1 cellular context compared by ENCODE assay signal in the genomic region with DNA sequence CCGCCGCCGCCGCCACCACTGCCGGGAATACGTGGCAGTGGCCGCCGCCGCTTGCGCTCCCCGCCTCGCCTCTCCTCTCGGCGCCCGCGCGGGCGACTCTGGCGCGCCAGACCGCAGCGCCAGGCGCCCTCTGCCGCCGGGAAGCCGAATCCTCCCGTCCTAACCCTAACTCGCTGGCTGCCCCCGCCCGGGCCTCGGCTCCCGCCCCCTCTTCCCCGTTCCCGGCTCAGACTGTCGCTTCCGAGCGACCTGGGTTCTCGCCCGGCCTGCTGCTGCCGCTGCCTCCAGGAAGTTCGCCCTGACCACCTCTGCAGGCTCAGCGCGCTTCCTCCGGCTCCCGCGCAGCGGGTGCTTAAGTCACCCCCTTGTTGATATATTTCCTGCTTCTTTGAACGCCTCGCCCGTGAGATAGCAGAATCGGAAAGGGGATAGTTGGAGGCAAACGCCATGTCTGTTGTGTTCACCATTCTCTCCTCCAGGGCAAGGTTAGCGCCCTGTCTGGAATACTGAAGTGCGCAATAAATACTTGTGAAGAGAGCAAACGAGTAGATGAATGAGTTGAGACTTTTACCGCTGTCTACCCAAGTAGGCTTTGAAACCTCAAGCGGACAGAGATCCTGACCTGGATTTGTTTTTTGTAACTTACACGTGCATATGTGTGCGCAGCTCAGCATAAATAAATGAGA.
A peak's percentile ranks its signal among the peaks of the same experiment; 100 is the strongest.
TF ChIP-seq lines count a peak whose summit lies in the region.

A gene with protein sequence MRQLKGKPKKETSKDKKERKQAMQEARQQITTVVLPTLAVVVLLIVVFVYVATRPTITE (minus strand): TSS at position 100 of the 686 bp plus-strand sequence. CDS start 64,202 bp downstream, outside the sequence.

TF ChIP-seq in K562, 482 proteins besides CTCF, POLR2A, EP300 and RAD21 (continued from another document and continues in another):
- TF ChIP-seq, protein P1, sequence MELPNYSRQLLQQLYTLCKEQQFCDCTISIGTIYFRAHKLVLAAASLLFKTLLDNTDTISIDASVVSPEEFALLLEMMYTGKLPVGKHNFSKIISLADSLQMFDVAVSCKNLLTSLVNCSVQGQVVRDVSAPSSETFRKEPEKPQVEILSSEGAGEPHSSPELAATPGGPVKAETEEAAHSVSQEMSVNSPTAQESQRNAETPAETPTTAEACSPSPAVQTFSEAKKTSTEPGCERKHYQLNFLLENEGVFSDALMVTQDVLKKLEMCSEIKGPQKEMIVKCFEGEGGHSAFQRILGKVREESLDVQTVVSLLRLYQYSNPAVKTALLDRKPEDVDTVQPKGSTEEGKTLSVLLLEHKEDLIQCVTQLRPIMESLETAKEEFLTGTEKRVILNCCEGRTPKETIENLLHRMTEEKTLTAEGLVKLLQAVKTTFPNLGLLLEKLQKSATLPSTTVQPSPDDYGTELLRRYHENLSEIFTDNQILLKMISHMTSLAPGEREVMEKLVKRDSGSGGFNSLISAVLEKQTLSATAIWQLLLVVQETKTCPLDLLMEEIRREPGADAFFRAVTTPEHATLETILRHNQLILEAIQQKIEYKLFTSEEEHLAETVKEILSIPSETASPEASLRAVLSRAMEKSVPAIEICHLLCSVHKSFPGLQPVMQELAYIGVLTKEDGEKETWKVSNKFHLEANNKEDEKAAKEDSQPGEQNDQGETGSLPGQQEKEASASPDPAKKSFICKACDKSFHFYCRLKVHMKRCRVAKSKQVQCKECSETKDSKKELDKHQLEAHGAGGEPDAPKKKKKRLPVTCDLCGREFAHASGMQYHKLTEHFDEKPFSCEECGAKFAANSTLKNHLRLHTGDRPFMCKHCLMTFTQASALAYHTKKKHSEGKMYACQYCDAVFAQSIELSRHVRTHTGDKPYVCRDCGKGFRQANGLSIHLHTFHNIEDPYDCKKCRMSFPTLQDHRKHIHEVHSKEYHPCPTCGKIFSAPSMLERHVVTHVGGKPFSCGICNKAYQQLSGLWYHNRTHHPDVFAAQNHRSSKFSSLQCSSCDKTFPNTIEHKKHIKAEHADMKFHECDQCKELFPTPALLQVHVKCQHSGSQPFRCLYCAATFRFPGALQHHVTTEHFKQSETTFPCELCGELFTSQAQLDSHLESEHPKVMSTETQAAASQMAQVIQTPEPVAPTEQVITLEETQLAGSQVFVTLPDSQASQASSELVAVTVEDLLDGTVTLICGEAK (IDR thresholded peaks at IDR 0.05) = peak; percentile 62
- TF ChIP-seq, protein P1 (CRISPR knock-in tag; IDR thresholded peaks at IDR 0.05) = no peak
- TF ChIP-seq ZNF280B (CRISPR knock-in tag; IDR thresholded peaks at IDR 0.05) (no peak), PCBP2 (IDR thresholded peaks at IDR 0.05; ENCODE audit: low read depth, low read length, poor library complexity, severe bottlenecking) (no peak), ZEB2 (IDR thresholded peaks at IDR 0.05) (peak; percentile 30; the same call in 1 of the 2 replicates), ZNF551 (CRISPR knock-in tag; IDR thresholded peaks at IDR 0.05) (no peak), DEAF1 (CRISPR knock-in tag; IDR thresholded peaks at IDR 0.05) (peak; percentile 35), ZNF212 (CRISPR knock-in tag; IDR thresholded peaks at IDR 0.05) (0 out of 2 replicates have a peak, but pooled peaks have one; percentile 64), HMGN3 (IDR thresholded peaks at IDR 0.05; ENCODE audit: borderline replicate concordance, extremely low read depth, insufficient read length, low read depth, low read length) (peak; percentile 79), PTTG1 (tag; IDR thresholded peaks at IDR 0.05; ENCODE audit: low read depth) (no peak), EP400 (IDR thresholded peaks at IDR 0.05) (peak; percentile 35; the same call in 1 of the 2 replicates), ARID2 (IDR thresholded peaks at IDR 0.05) (no peak), ZBTB2 (IDR thresholded peaks at IDR 0.05) (0 out of 2 replicates have a peak, but pooled peaks have one; percentile 49), MED1 (CRISPR knock-in tag; IDR thresholded peaks at IDR 0.05; ENCODE audit: borderline replicate concordance) (no peak), USF1 (CRISPR knock-in tag; IDR thresholded peaks at IDR 0.05) (no peak), MIER1 (IDR thresholded peaks at IDR 0.05; ENCODE audit: low read depth) (no peak), MEIS2 (IDR thresholded peaks at IDR 0.05; ENCODE audit: partially characterized antibody) (no peak), STAT5B (CRISPR knock-in tag; IDR thresholded peaks at IDR 0.05) (no peak), IRF2 (CRISPR knock-in tag; IDR thresholded peaks at IDR 0.05) (no peak), TCF15 (CRISPR knock-in tag; IDR thresholded peaks at IDR 0.05) (no peak), RBM15 (IDR thresholded peaks at IDR 0.05; ENCODE audit: insufficient read depth, low read length) (no peak), ZNF584 (CRISPR knock-in tag; IDR thresholded peaks at IDR 0.05; ENCODE audit: low read depth) (no peak), BCOR (IDR thresholded peaks at IDR 0.05) (peak; percentile 97), KDM4B (IDR thresholded peaks at IDR 0.05; ENCODE audit: borderline replicate concordance in 2 of 2, low read depth in 1 of 2) (0 out of 4 replicates have a peak, but pooled peaks of 1 of the 2 experiments have one; percentile 21), POLR2AphosphoS5 (IDR thresholded peaks at IDR 0.05; ENCODE audit: control insufficient read depth, insufficient read depth, low read depth, low read length) (no peak), HDGF (IDR thresholded peaks at IDR 0.05) (no peak), ZZZ3 (IDR thresholded peaks at IDR 0.05) (no peak), HDAC8 (tag; IDR thresholded peaks at IDR 0.05) (peak; percentile 45; the same call in 1 of the 2 replicates), RBFOX2 (IDR thresholded peaks at IDR 0.05; ENCODE audit: low read depth, low read length) (peak; percentile 75)
- TF ChIP-seq, protein P2, sequence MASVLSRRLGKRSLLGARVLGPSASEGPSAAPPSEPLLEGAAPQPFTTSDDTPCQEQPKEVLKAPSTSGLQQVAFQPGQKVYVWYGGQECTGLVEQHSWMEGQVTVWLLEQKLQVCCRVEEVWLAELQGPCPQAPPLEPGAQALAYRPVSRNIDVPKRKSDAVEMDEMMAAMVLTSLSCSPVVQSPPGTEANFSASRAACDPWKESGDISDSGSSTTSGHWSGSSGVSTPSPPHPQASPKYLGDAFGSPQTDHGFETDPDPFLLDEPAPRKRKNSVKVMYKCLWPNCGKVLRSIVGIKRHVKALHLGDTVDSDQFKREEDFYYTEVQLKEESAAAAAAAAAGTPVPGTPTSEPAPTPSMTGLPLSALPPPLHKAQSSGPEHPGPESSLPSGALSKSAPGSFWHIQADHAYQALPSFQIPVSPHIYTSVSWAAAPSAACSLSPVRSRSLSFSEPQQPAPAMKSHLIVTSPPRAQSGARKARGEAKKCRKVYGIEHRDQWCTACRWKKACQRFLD (CRISPR knock-in tag; IDR thresholded peaks at IDR 0.05) = no peak; the same call in 1 of the 2 replicates
- TF ChIP-seq, protein P3, sequence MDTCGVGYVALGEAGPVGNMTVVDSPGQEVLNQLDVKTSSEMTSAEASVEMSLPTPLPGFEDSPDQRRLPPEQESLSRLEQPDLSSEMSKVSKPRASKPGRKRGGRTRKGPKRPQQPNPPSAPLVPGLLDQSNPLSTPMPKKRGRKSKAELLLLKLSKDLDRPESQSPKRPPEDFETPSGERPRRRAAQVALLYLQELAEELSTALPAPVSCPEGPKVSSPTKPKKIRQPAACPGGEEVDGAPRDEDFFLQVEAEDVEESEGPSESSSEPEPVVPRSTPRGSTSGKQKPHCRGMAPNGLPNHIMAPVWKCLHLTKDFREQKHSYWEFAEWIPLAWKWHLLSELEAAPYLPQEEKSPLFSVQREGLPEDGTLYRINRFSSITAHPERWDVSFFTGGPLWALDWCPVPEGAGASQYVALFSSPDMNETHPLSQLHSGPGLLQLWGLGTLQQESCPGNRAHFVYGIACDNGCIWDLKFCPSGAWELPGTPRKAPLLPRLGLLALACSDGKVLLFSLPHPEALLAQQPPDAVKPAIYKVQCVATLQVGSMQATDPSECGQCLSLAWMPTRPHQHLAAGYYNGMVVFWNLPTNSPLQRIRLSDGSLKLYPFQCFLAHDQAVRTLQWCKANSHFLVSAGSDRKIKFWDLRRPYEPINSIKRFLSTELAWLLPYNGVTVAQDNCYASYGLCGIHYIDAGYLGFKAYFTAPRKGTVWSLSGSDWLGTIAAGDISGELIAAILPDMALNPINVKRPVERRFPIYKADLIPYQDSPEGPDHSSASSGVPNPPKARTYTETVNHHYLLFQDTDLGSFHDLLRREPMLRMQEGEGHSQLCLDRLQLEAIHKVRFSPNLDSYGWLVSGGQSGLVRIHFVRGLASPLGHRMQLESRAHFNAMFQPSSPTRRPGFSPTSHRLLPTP (IDR thresholded peaks at IDR 0.05; ENCODE audit: borderline replicate concordance, extremely low read depth, insufficient read length) = peak; percentile 68
- TF ChIP-seq, protein P4, sequence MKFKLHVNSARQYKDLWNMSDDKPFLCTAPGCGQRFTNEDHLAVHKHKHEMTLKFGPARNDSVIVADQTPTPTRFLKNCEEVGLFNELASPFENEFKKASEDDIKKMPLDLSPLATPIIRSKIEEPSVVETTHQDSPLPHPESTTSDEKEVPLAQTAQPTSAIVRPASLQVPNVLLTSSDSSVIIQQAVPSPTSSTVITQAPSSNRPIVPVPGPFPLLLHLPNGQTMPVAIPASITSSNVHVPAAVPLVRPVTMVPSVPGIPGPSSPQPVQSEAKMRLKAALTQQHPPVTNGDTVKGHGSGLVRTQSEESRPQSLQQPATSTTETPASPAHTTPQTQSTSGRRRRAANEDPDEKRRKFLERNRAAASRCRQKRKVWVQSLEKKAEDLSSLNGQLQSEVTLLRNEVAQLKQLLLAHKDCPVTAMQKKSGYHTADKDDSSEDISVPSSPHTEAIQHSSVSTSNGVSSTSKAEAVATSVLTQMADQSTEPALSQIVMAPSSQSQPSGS (CRISPR knock-in tag; IDR thresholded peaks at IDR 0.05) = no peak
